Comparison of ENCODE assay signal across 1 cellular context in genomic region chr7:24982917-24983316, GRCh38.
TF ChIP-seq lines count a peak whose summit lies in the region.

No MANE protein-coding gene starts in this region.

TF ChIP-seq in H1, 55 proteins besides CTCF, POLR2A, EP300 and RAD21:
- no peak for TF ChIP-seq PHF8 (conservative IDR thresholded peaks at IDR 0.05; ENCODE audit: low read depth, low read length)
TF ChIP-seq in H1: peak in this region for 0.
